8 cellular contexts compared by ENCODE assay signal in the genomic region with DNA sequence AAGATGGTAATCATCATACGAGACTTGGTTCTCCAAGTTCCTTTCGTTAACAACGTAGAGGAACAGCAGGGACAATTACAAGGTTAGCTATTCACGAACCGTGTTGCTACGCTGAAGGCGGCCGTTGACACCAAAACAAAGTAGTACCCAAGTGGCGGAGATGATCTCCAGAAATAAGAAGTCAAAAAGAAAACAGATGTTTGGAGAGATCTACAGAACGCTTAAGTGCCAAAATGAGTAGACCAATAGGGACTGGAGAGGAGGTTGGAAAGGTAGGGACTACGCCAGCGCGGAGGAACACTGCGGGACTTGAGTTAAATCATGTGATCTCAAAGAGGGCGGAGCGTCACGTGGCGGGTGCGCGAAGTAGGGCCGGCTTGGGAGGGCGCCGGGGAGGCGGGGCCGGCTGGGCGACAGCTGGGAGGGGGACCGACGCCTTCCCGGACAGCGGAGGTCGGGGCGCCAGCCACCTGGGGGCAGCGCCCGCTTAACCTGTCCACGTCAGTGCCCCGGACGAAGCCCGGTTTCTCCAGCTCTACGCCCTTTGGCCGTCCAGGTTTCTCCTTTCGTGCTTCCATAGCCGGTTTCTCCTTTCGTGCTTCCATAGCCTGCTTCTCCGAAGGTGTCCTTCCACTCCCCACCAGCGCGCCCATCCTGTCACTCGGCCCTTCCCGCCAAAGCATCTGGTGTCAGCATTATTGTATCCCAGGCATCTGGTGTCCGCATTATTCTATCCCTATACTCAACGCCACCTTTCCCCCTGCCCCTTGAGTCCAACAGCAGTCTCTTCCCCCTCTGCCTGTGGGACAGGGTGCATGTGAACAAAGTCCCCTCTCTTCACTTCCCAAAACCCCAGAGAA. TPM values are rescaled to one million over a fixed set of nuclear protein-coding genes. Genes with fewer than 3 reads are reported as not detected.
DNase-seq lines count a peak whose midpoint lies in the region; ATAC-seq, FAIRE-seq and TF ChIP-seq lines count a peak whose summit lies in the region.

No MANE protein-coding gene starts in this region.

- intact Hi-C loops in activated CD8-positive, alpha-beta T cell treated with anti-CD3 and anti-CD28 coated beads for 36 hours (cut with micrococcal nuclease), result no loop called here

- H3K9me3 Mint-ChIP-seq in activated CD8-positive, alpha-beta T cell treated with anti-CD3 and anti-CD28 coated beads for 36 hours, result no peaks in the 10 kb centered on the region

- H3K4me3 ChIP-seq in lung, result peak overlapping the region; percentile 39

- peak; percentile 95 for FAIRE-seq in GM19239 (lab: Jason Lieb, UNC)

- H3K4me1 Mint-ChIP-seq in activated CD8-positive, alpha-beta T cell treated with anti-CD3 and anti-CD28 coated beads for 36 hours (ENCODE audit: low read depth), result peaks cover 34% of the 10 kb centered on the region

- H3K27ac Mint-ChIP-seq in activated CD8-positive, alpha-beta T cell treated with anti-CD3 and anti-CD28 coated beads for 36 hours, result peak overlapping the region; percentile 97

- peaks cover 4 to 14% of the 10 kb centered on the region in 2 donors for H3K4me1 ChIP-seq in lung (ENCODE audit: control insufficient read depth in 2 of 2, insufficient read depth in 2 of 2, low read length in 2 of 2)

- H3K27me3 ChIP-seq in lung (ENCODE audit: control insufficient read depth, insufficient read depth), result no peaks in the 10 kb centered on the region

- peak; percentile 32 for ATAC-seq in HG03521 (IDR thresholded peaks at IDR 0.05; ENCODE audit: unreplicated experiment)
- ATAC-seq in activated CD8-positive, alpha-beta T cell treated with anti-CD3 and anti-CD28 coated beads for 36 hours, result peak; percentile 28
- ATAC-seq in lung (ENCODE audit: insufficient read depth, low FRiP score), result peak; percentile 47

- peak overlapping the region; percentile 82 for H3K4me3 Mint-ChIP-seq in activated CD8-positive, alpha-beta T cell treated with anti-CD3 and anti-CD28 coated beads for 36 hours

- peaks cover 8 to 27% of the 10 kb centered on the region in 2 donors for H3K36me3 ChIP-seq in lung (ENCODE audit: control insufficient read depth in 2 of 2, insufficient read depth in 2 of 2, low read length in 2 of 2)

- no peaks in the 10 kb centered on the region for H3K9me3 ChIP-seq in lung (ENCODE audit: control insufficient read depth in 2 of 2, insufficient read depth in 1 of 2, low read length in 1 of 2)

- H3K36me3 Mint-ChIP-seq in activated CD8-positive, alpha-beta T cell treated with anti-CD3 and anti-CD28 coated beads for 36 hours (ENCODE audit: low read depth), result peaks cover 23% of the 10 kb centered on the region

- H3K27me3 Mint-ChIP-seq in activated CD8-positive, alpha-beta T cell treated with anti-CD3 and anti-CD28 coated beads for 36 hours, result no peaks in the 10 kb centered on the region

- 2 to 3% methylated on average over 46 to 50 of the region's 50 CpGs for WGBS in lung, 2 donors

- peak; percentile 91 for DNase-seq in AG20443 (ENCODE audit: low spot score)
- DNase-seq in GM19239 (ENCODE audit: insufficient read length, low spot score), result no peak
- peak; percentile 99 for DNase-seq in NCI-H82 (lab: John Stamatoyannopoulos, UW)
- DNase-seq in activated CD8-positive, alpha-beta T cell treated with anti-CD3 and anti-CD28 coated beads for 36 hours, result peak; percentile 96
- peak; percentile 91 for DNase-seq in effector CD4-positive, alpha-beta T cell
- peak; percentile 96 for DNase-seq in lung (ENCODE audit: low spot score)
- DNase-seq in stimulated activated CD4-positive, alpha-beta T cell treated with anti-CD3 and anti-CD28 coated beads, TNF-alpha, amount 100 ng/mL, for 1 hour (ENCODE audit: low read depth in 3 of 3, low spot score in 1 of 3), result peak; percentile 81 to 85 (median 84)

- POLR2A ChIA-PET in activated CD8-positive, alpha-beta T cell treated with anti-CD3 and anti-CD28 coated beads for 36 hours (lab: Charles Lee), result interaction anchor here (0.7 to 15.6 kb wide), 15 partner anchors 7 to 980 kb away, joined by 3 to 261 read pairs (median 3); a partner anchor contains a TSS

- no peak for TF ChIP-seq CTCF in activated CD8-positive, alpha-beta T cell treated with anti-CD3 and anti-CD28 coated beads for 36 hours (IDR thresholded peaks at IDR 0.05)
- peak; percentile 10 for TF ChIP-seq CTCF in lung (IDR thresholded peaks at IDR 0.05; ENCODE audit: control extremely low read depth, extremely low read depth)

- peak overlapping the region; percentile 93 for H3K27ac ChIP-seq in lung (ENCODE audit: low read depth in 1 of 2, low read length in 1 of 2)

- CTCF ChIA-PET in activated CD8-positive, alpha-beta T cell treated with anti-CD3 and anti-CD28 coated beads for 36 hours (lab: Charles Lee), result interaction anchor here (1.9 to 7.2 kb wide), 2 partner anchors 23 to 53 kb away, joined by 8 to 41 read pairs; a partner anchor contains a TSS

RNA-seq across cellular contexts. Expression of a gene that starts 0.7 kb away (rescaled TPM):
- 100 to 1,000 TPM; 104 to 118 TPM for total RNA-seq in activated CD8-positive, alpha-beta T cell treated with anti-CD3 and anti-CD28 coated beads for 36 hours
- 100 to 1,000 TPM; 315 to 496 TPM for total RNA-seq in lung
- 1,000 to 10,000 TPM in 1 of 2 donors, 100 to 1,000 TPM in 1; 874 to 1,149 TPM for polyA plus RNA-seq in lung

RNA-seq across cellular contexts. Expression of a gene that starts 3.7 kb away (rescaled TPM):
- 10 to 100 TPM; 17.8 to 24.4 TPM for total RNA-seq in activated CD8-positive, alpha-beta T cell treated with anti-CD3 and anti-CD28 coated beads for 36 hours
- 10 to 100 TPM; 25.4 to 27.3 TPM for total RNA-seq in lung
- 10 to 100 TPM; 27.2 to 40.5 TPM for polyA plus RNA-seq in lung

RNA-seq across cellular contexts. Expression of a gene that starts 8.6 kb away (rescaled TPM):
- total RNA-seq in activated CD8-positive, alpha-beta T cell treated with anti-CD3 and anti-CD28 coated beads for 36 hours, result 100 to 1,000 TPM; 159 to 160 TPM
- 100 to 1,000 TPM in 1 of 2 donors, 10 to 100 TPM in 1; 76.0 to 126 TPM for total RNA-seq in lung
- polyA plus RNA-seq in lung, result 100 to 1,000 TPM in 1 of 2 donors, 10 to 100 TPM in 1; 72.5 to 105 TPM

RNA-seq across cellular contexts. Expression of a gene that starts 8.6 kb away (rescaled TPM):
- 10 to 100 TPM; 50.0 to 53.6 TPM for total RNA-seq in activated CD8-positive, alpha-beta T cell treated with anti-CD3 and anti-CD28 coated beads for 36 hours
- total RNA-seq in lung, result 10 to 100 TPM; 45.3 to 57.5 TPM
- 10 to 100 TPM; 22.2 to 25.1 TPM for polyA plus RNA-seq in lung

RNA-seq across cellular contexts. Expression of a gene that starts 9.1 kb away (rescaled TPM):
- total RNA-seq in activated CD8-positive, alpha-beta T cell treated with anti-CD3 and anti-CD28 coated beads for 36 hours, result 10 to 100 TPM; 80.2 to 85.4 TPM
- total RNA-seq in lung, result 10 to 100 TPM; 19.8 to 39.3 TPM
- 10 to 100 TPM; 34.0 to 63.2 TPM for polyA plus RNA-seq in lung
